Comparison of ENCODE assay signal across 34 cellular contexts in genomic region chrX:119878740-119879139, GRCh38. TPM values are rescaled to one million over a fixed set of nuclear protein-coding genes. Genes with fewer than 3 reads are reported as not detected.
"Had no signal": no experiment of that assay in that cellular context is flagged by ENCODE, and none has a peak within 500 bp of the region (broad histone marks: within the 10 kb centered on the region; RNA-seq: fewer than 3 reads in every experiment).

No MANE protein-coding gene starts in this region.

- H3K36me3 Mint-ChIP-seq: natural killer cell had no signal

- H3K4me1 ChIP-seq: left lung, lower lobe of right lung, neural progenitor cell, right atrium auricular region, right lobe of liver, testis, thyroid gland, upper lobe of left lung, vagina had no signal

- H3K27me3 ChIP-seq: left lung, neural progenitor cell, neutrophil, ovary, right atrium auricular region, right lobe of liver, stomach, testis, thyroid gland, transverse colon, upper lobe of left lung, vagina had no signal

- H3K9me3 Mint-ChIP-seq: natural killer cell; stimulated activated naive B cell treated with anti-CD40 and anti-IgM and Interleukin-4, amounts not matched to agents 10 μg/mL and 1 μg/mL and 100 μg/mL, for 72 hours had no signal

- H3K27me3 Mint-ChIP-seq: progenitor cell of endocrine pancreas; stimulated activated naive B cell treated with anti-CD40 and anti-IgM and Interleukin-4, amounts not matched to agents 10 μg/mL and 1 μg/mL and 100 μg/mL, for 72 hours had no signal

- H3K4me3 Mint-ChIP-seq: natural killer cell; nephron progenitor cell; neural progenitor cell; stimulated activated naive B cell treated with anti-CD40 and anti-IgM and Interleukin-4, amounts not matched to agents 10 μg/mL and 1 μg/mL and 100 μg/mL, for 72 hours had no signal

- H3K4me1 Mint-ChIP-seq: neural progenitor cell had no signal

- H3K4me3 ChIP-seq: left lung, lower lobe of right lung, neural progenitor cell, ovary, right atrium auricular region, right lobe of liver, smooth muscle cell, stomach, testis, thyroid gland, transverse colon, upper lobe of left lung, vagina had no signal

- H3K36me3 ChIP-seq: neural progenitor cell, ovary, right lobe of liver, thyroid gland, transverse colon had no signal

- DNase-seq: hippocampal formation; kidney glomerular epithelial cell; left cardiac atrium; left lung; lower lobe of right lung; mammary epithelial cell; mesenchymal stem cell; natural killer cell; nephron progenitor cell; occipital lobe; ovary; right lobe of liver; stimulated activated CD4-positive, alpha-beta T cell treated with anti-CD3 and anti-CD28 coated beads, Interleukin-1b, Interleukin-23, amount 100 ng/mL, for 48 hours; stimulated activated CD4-positive, alpha-beta T cell treated with anti-CD3 and anti-CD28 coated beads, Interleukin-2, amount 100 ng/mL, for 48 hours; stimulated activated naive B cell treated with anti-CD40 and anti-IgM and Interleukin-4, amounts not matched to agents 10 μg/mL and 1 μg/mL and 100 μg/mL, for 72 hours; stimulated activated naive CD8-positive, alpha-beta T cell treated with anti-CD3 and anti-CD28 coated beads, Interleukin-15, Interleukin-2, amounts not matched to agents 100 U/mL and 50 U/mL, for 24 hours; stomach; testis; thyroid gland; transverse colon; upper lobe of left lung had no signal

- H3K9me3 ChIP-seq: left lung, lower lobe of right lung, neutrophil, ovary, right atrium auricular region, right lobe of liver, stomach, testis, thyroid gland, transverse colon, upper lobe of left lung, vagina had no signal

- H3K27ac Mint-ChIP-seq: neural progenitor cell, progenitor cell of endocrine pancreas had no signal

- ATAC-seq: left cardiac atrium; left lung; lower lobe of right lung; natural killer cell; right lobe of liver; stimulated activated naive B cell treated with anti-CD40 and anti-IgM and Interleukin-4, amounts not matched to agents 10 μg/mL and 1 μg/mL and 100 μg/mL, for 72 hours; stimulated activated naive CD8-positive, alpha-beta T cell treated with anti-CD3 and anti-CD28 coated beads, Interleukin-15, Interleukin-2, amounts not matched to agents 100 U/mL and 50 U/mL, for 24 hours had no signal

- H3K27ac ChIP-seq: left lung, lower lobe of right lung, neural progenitor cell, neutrophil, ovary, right atrium auricular region, right lobe of liver, stomach, testis, thyroid gland, transverse colon, upper lobe of left lung, vagina had no signal

RNA-seq across cellular contexts. Expression of gene AKAP14, which starts 17.0 kb away (rescaled TPM):
- total RNA-seq: left cardiac atrium, liver, mammary epithelial cell, mucosa of gallbladder, natural killer cell, progenitor cell of endocrine pancreas, pulmonary artery endothelial cell, renal cortical epithelial cell, right atrium auricular region, right lobe of liver, skeletal muscle tissue, smooth muscle cell, stomach, thyroid gland, transverse colon, urinary bladder, vagina had no signal
- polyA plus RNA-seq: keratinocyte, liver, mammary epithelial cell, stomach, urinary bladder had no signal
